In genomic region chr17:42937712-42938596, GRCh38 we compare ENCODE assay signal across 8 cellular contexts. TPM values are rescaled to one million over a fixed set of nuclear protein-coding genes. Genes with fewer than 3 reads are reported as not detected.
DNase-seq lines count a peak whose midpoint lies in the region; ATAC-seq, FAIRE-seq and TF ChIP-seq lines count a peak whose summit lies in the region.

No MANE protein-coding gene starts in this region.

- intact Hi-C loops in CD4-positive, alpha-beta memory T cell (cut with micrococcal nuclease) = loop anchor here (2.0 kb wide), 1 partner anchor 359 kb away; no protein-coding TSS in a partner anchor
- intact Hi-C loops in activated naive CD4-positive, alpha-beta T cell treated with anti-CD3 and anti-CD28 coated beads for 36 hours (cut with micrococcal nuclease) = no loop called here
- intact Hi-C loops in activated T-helper 1 cell treated with anti-CD3 and anti-CD28 coated beads, Interleukin-12 subunit alpha, Interleukin-12 subunit beta, Interleukin-2, Interleukin-4 antibody, amounts not matched to agents 30 ng/mL and 10 ng/mL and 1 ng/mL, durations not matched to agents 14 hours and 24 hours and 36 hours (cut with micrococcal nuclease) = no loop called here

- no peaks in the 10 kb centered on the region for H3K4me1 Mint-ChIP-seq in CD4-positive, alpha-beta memory T cell
- H3K4me1 Mint-ChIP-seq in activated naive CD4-positive, alpha-beta T cell treated with anti-CD3 and anti-CD28 coated beads for 36 hours (ENCODE audit: low read depth) = no peaks in the 10 kb centered on the region
- H3K4me1 Mint-ChIP-seq in activated T-helper 1 cell treated with anti-CD3 and anti-CD28 coated beads, Interleukin-12 subunit alpha, Interleukin-12 subunit beta, Interleukin-2, Interleukin-4 antibody, amounts not matched to agents 30 ng/mL and 10 ng/mL and 1 ng/mL, durations not matched to agents 14 hours and 24 hours and 36 hours (ENCODE audit: low read depth) = peaks cover 3% of the 10 kb centered on the region

- CTCF ChIA-PET in CD4-positive, alpha-beta memory T cell (lab: Charles Lee; ENCODE audit: partially characterized antibody) = no interaction called here
- CTCF ChIA-PET in activated naive CD4-positive, alpha-beta T cell treated with anti-CD3 and anti-CD28 coated beads for 36 hours (lab: Charles Lee) = interaction anchor here (0.5 to 1.0 kb wide), 8 partner anchors 85 to 359 kb away, joined by 3 to 6 read pairs (median 4); partner anchors contain the start of gene BECN1

- no peak overlapping the region for H3K4me3 Mint-ChIP-seq in CD4-positive, alpha-beta memory T cell
- H3K4me3 Mint-ChIP-seq in activated naive CD4-positive, alpha-beta T cell treated with anti-CD3 and anti-CD28 coated beads for 36 hours = no peak overlapping the region
- H3K4me3 Mint-ChIP-seq in activated T-helper 1 cell treated with anti-CD3 and anti-CD28 coated beads, Interleukin-12 subunit alpha, Interleukin-12 subunit beta, Interleukin-2, Interleukin-4 antibody, amounts not matched to agents 30 ng/mL and 10 ng/mL and 1 ng/mL, durations not matched to agents 14 hours and 24 hours and 36 hours = no peak overlapping the region

- TF ChIP-seq POLR2A in H54 (IDR thresholded peaks at IDR 0.05; ENCODE audit: low read depth, low read length) = no peak

- H3K27me3 Mint-ChIP-seq in CD4-positive, alpha-beta memory T cell = peaks cover 0 to 7% of the 10 kb centered on the region in 2 donors
- peaks cover 3% of the 10 kb centered on the region for H3K27me3 Mint-ChIP-seq in activated naive CD4-positive, alpha-beta T cell treated with anti-CD3 and anti-CD28 coated beads for 36 hours (ENCODE audit: low read depth)
- peaks cover 16% of the 10 kb centered on the region for H3K27me3 Mint-ChIP-seq in activated T-helper 1 cell treated with anti-CD3 and anti-CD28 coated beads, Interleukin-12 subunit alpha, Interleukin-12 subunit beta, Interleukin-2, Interleukin-4 antibody, amounts not matched to agents 30 ng/mL and 10 ng/mL and 1 ng/mL, durations not matched to agents 14 hours and 24 hours and 36 hours (ENCODE audit: insufficient read depth)

- POLR2A ChIA-PET in CD4-positive, alpha-beta memory T cell (lab: Charles Lee; ENCODE audit: partially characterized antibody) = no interaction called here

- ATAC-seq in GM18873 (IDR thresholded peaks at IDR 0.05; ENCODE audit: low FRiP score, unreplicated experiment) = no peak

- no peaks in the 10 kb centered on the region for H3K9me3 ChIP-seq in CD4-positive, alpha-beta memory T cell (ENCODE audit: control insufficient read depth in 1 of 2, low read length in 2 of 2)
- H3K9me3 ChIP-seq in cardiac muscle cell (ENCODE audit: low read depth) = no peaks in the 10 kb centered on the region

- H3K36me3 ChIP-seq in CD4-positive, alpha-beta memory T cell (ENCODE audit: insufficient read depth, low read length) = no peaks in the 10 kb centered on the region
- H3K36me3 ChIP-seq in cardiac muscle cell = no peaks in the 10 kb centered on the region

- H3K27me3 ChIP-seq in CD4-positive, alpha-beta memory T cell (ENCODE audit: insufficient read depth, low read length) = no peaks in the 10 kb centered on the region
- H3K27me3 ChIP-seq in cardiac muscle cell = no peaks in the 10 kb centered on the region

- no peak overlapping the region for H3K4me3 ChIP-seq in CD4-positive, alpha-beta memory T cell (ENCODE audit: low read length in 2 of 2)
- H3K4me3 ChIP-seq in cardiac muscle cell = no peak overlapping the region

- no peaks in the 10 kb centered on the region for H3K36me3 Mint-ChIP-seq in CD4-positive, alpha-beta memory T cell
- no peaks in the 10 kb centered on the region for H3K36me3 Mint-ChIP-seq in activated naive CD4-positive, alpha-beta T cell treated with anti-CD3 and anti-CD28 coated beads for 36 hours (ENCODE audit: low read depth)
- H3K36me3 Mint-ChIP-seq in activated T-helper 1 cell treated with anti-CD3 and anti-CD28 coated beads, Interleukin-12 subunit alpha, Interleukin-12 subunit beta, Interleukin-2, Interleukin-4 antibody, amounts not matched to agents 30 ng/mL and 10 ng/mL and 1 ng/mL, durations not matched to agents 14 hours and 24 hours and 36 hours (ENCODE audit: low read depth) = no peaks in the 10 kb centered on the region

- peak in 3 of 5 donors; percentile 3 to 10 (median 5) for DNase-seq in CD4-positive, alpha-beta memory T cell
- DNase-seq in H54 (ENCODE audit: insufficient read length, low spot score) (peak; percentile 44), NCI-H774 (lab: John Stamatoyannopoulos, UW) (peak; percentile 79), cardiac muscle cell (ENCODE audit: low read depth in 1 of 2, low spot score in 1 of 2) (peak; percentile 73 to 76), renal cortical epithelial cell (ENCODE audit: low read depth) (peak; percentile 49)
- peak; percentile 46 for DNase-seq in activated naive CD4-positive, alpha-beta T cell treated with anti-CD3 and anti-CD28 coated beads for 36 hours
- DNase-seq in activated T-helper 1 cell treated with anti-CD3 and anti-CD28 coated beads, Interleukin-12 subunit alpha, Interleukin-12 subunit beta, Interleukin-2, Interleukin-4 antibody, amounts not matched to agents 30 ng/mL and 10 ng/mL and 1 ng/mL, durations not matched to agents 14 hours and 24 hours and 36 hours (ENCODE audit: low spot score) = no peak

- peak; percentile 76 for TF ChIP-seq CTCF in cardiac muscle cell (IDR thresholded peaks at IDR 0.05; ENCODE audit: low read depth, low read length)

- no peaks in the 10 kb centered on the region for H3K9me3 Mint-ChIP-seq in CD4-positive, alpha-beta memory T cell
- H3K9me3 Mint-ChIP-seq in activated naive CD4-positive, alpha-beta T cell treated with anti-CD3 and anti-CD28 coated beads for 36 hours = no peaks in the 10 kb centered on the region
- no peaks in the 10 kb centered on the region for H3K9me3 Mint-ChIP-seq in activated T-helper 1 cell treated with anti-CD3 and anti-CD28 coated beads, Interleukin-12 subunit alpha, Interleukin-12 subunit beta, Interleukin-2, Interleukin-4 antibody, amounts not matched to agents 30 ng/mL and 10 ng/mL and 1 ng/mL, durations not matched to agents 14 hours and 24 hours and 36 hours

- H3K27ac ChIP-seq in CD4-positive, alpha-beta memory T cell (ENCODE audit: low read depth, low read length) = no peak overlapping the region
- no peak overlapping the region for H3K27ac ChIP-seq in cardiac muscle cell

- no peaks in the 10 kb centered on the region for H3K4me1 ChIP-seq in CD4-positive, alpha-beta memory T cell (ENCODE audit: insufficient read depth, low read length)
- no peaks in the 10 kb centered on the region for H3K4me1 ChIP-seq in cardiac muscle cell (ENCODE audit: low read depth)

- FAIRE-seq in H54 (lab: Jason Lieb, UNC) = no peak

- no peak overlapping the region for H3K27ac Mint-ChIP-seq in CD4-positive, alpha-beta memory T cell
- no peak overlapping the region for H3K27ac Mint-ChIP-seq in activated naive CD4-positive, alpha-beta T cell treated with anti-CD3 and anti-CD28 coated beads for 36 hours
- no peak overlapping the region for H3K27ac Mint-ChIP-seq in activated T-helper 1 cell treated with anti-CD3 and anti-CD28 coated beads, Interleukin-12 subunit alpha, Interleukin-12 subunit beta, Interleukin-2, Interleukin-4 antibody, amounts not matched to agents 30 ng/mL and 10 ng/mL and 1 ng/mL, durations not matched to agents 14 hours and 24 hours and 36 hours

RNA-seq across cellular contexts. Expression of gene AARSD1, which starts 26.3 kb away (rescaled TPM):
- total RNA-seq in CD4-positive, alpha-beta memory T cell = 10 to 100 TPM; 53.0 to 55.6 TPM
- 10 to 100 TPM; 37.7 to 42.6 TPM for polyA plus RNA-seq in CD4-positive, alpha-beta memory T cell
- 10 to 100 TPM; 48.4 to 49.3 TPM for total RNA-seq in activated naive CD4-positive, alpha-beta T cell treated with anti-CD3 and anti-CD28 coated beads for 36 hours
- total RNA-seq in cardiac muscle cell (36.1 and 37.0 TPM in 2 replicates), renal cortical epithelial cell (18.4 and 19.4 TPM in 2 replicates)
- 76.1 and 82.1 TPM in 2 replicates for polyA plus RNA-seq in cardiac muscle cell
- 78.2 and 85.5 TPM in 2 replicates for total RNA-seq in activated T-helper 1 cell treated with anti-CD3 and anti-CD28 coated beads, Interleukin-12 subunit alpha, Interleukin-12 subunit beta, Interleukin-2, Interleukin-4 antibody, amounts not matched to agents 30 ng/mL and 10 ng/mL and 1 ng/mL, durations not matched to agents 14 hours and 24 hours and 36 hours

RNA-seq across cellular contexts. Expression of gene G6PC1, which starts 37.4 kb away (rescaled TPM):
- total RNA-seq in CD4-positive, alpha-beta memory T cell = not detected
- not detected for polyA plus RNA-seq in CD4-positive, alpha-beta memory T cell
- total RNA-seq in activated naive CD4-positive, alpha-beta T cell treated with anti-CD3 and anti-CD28 coated beads for 36 hours = not detected
- total RNA-seq in cardiac muscle cell (not detected in 2 replicates), renal cortical epithelial cell (not detected in 2 replicates)
- polyA plus RNA-seq in cardiac muscle cell = not detected in 2 replicates
- not detected in 2 replicates for total RNA-seq in activated T-helper 1 cell treated with anti-CD3 and anti-CD28 coated beads, Interleukin-12 subunit alpha, Interleukin-12 subunit beta, Interleukin-2, Interleukin-4 antibody, amounts not matched to agents 30 ng/mL and 10 ng/mL and 1 ng/mL, durations not matched to agents 14 hours and 24 hours and 36 hours

RNA-seq across cellular contexts. Expression of gene PTGES3L, which starts 41.9 kb away (rescaled TPM):
- under 1 TPM; 0.20 to 0.30 TPM for total RNA-seq in CD4-positive, alpha-beta memory T cell
- under 1 TPM in 1 of 2 donors, not detected in 1; 0.52 TPM for polyA plus RNA-seq in CD4-positive, alpha-beta memory T cell
- total RNA-seq in activated naive CD4-positive, alpha-beta T cell treated with anti-CD3 and anti-CD28 coated beads for 36 hours = under 1 TPM; 0.33 to 0.57 TPM
- total RNA-seq in cardiac muscle cell (42.8 and 50.8 TPM in 2 replicates), renal cortical epithelial cell (0.20 and 2.4 TPM in 2 replicates)
- 72.9 and 86.1 TPM in 2 replicates for polyA plus RNA-seq in cardiac muscle cell
- 1.0 and 1.6 TPM in 2 replicates for total RNA-seq in activated T-helper 1 cell treated with anti-CD3 and anti-CD28 coated beads, Interleukin-12 subunit alpha, Interleukin-12 subunit beta, Interleukin-2, Interleukin-4 antibody, amounts not matched to agents 30 ng/mL and 10 ng/mL and 1 ng/mL, durations not matched to agents 14 hours and 24 hours and 36 hours

RNA-seq across cellular contexts. Expression of gene RUNDC1, which starts 42.4 kb away (rescaled TPM):
- 10 to 100 TPM; 24.1 to 25.5 TPM for total RNA-seq in CD4-positive, alpha-beta memory T cell
- polyA plus RNA-seq in CD4-positive, alpha-beta memory T cell = 10 to 100 TPM; 12.8 to 17.7 TPM
- 1 to 10 TPM; 5.9 to 6.5 TPM for total RNA-seq in activated naive CD4-positive, alpha-beta T cell treated with anti-CD3 and anti-CD28 coated beads for 36 hours
- total RNA-seq in cardiac muscle cell (20.5 and 28.8 TPM in 2 replicates), renal cortical epithelial cell (10.4 and 20.5 TPM in 2 replicates)
- polyA plus RNA-seq in cardiac muscle cell = 33.8 and 39.0 TPM in 2 replicates
- total RNA-seq in activated T-helper 1 cell treated with anti-CD3 and anti-CD28 coated beads, Interleukin-12 subunit alpha, Interleukin-12 subunit beta, Interleukin-2, Interleukin-4 antibody, amounts not matched to agents 30 ng/mL and 10 ng/mL and 1 ng/mL, durations not matched to agents 14 hours and 24 hours and 36 hours = 16.9 and 18.8 TPM in 2 replicates

Comparison
In these comparisons a context has a peak if more than half of its experiments do, and no peak if none do; other contexts are left out.
1. RNA of gene PTGES3L, which starts 41.9 kb away (total RNA-seq): 42.8 to 50.8 TPM in cardiac muscle cell; 1.0 to 1.6 TPM in activated T-helper 1 cell treated with anti-CD3 and anti-CD28 coated beads, Interleukin-12 subunit alpha, Interleukin-12 subunit beta, Interleukin-2, Interleukin-4 antibody, amounts not matched to agents 30 ng/mL and 10 ng/mL and 1 ng/mL, durations not matched to agents 14 hours and 24 hours and 36 hours, 0.33 to 0.57 TPM in activated naive CD4-positive, alpha-beta T cell treated with anti-CD3 and anti-CD28 coated beads for 36 hours, 0.20 to 0.30 TPM in CD4-positive, alpha-beta memory T cell and 0.20 to 2.4 TPM in renal cortical epithelial cell; every median in the first group is over 10 times any median in the second.